22 cellular contexts compared by ENCODE assay signal in genomic region chr5:92313385-92313784, GRCh38.
"Had no signal": no experiment of that assay in that cellular context is flagged by ENCODE, and none has a peak within 500 bp of the region (broad histone marks: within the 10 kb centered on the region; RNA-seq: fewer than 3 reads in every experiment).

No MANE protein-coding gene starts in this region.

- H3K9me3 ChIP-seq: left lung, psoas muscle, stomach, upper lobe of right lung had no signal

- H3K36me3 ChIP-seq: cardiac muscle cell, left lung, stomach, upper lobe of right lung had no signal

- DNase-seq: activated CD4-positive, alpha-beta memory T cell treated with anti-CD3 and anti-CD28 coated beads for 36 hours; activated CD4-positive, alpha-beta T cell treated with anti-CD3 and anti-CD28 coated beads for 36 hours; activated naive CD4-positive, alpha-beta T cell; activated naive CD8-positive, alpha-beta T cell treated with anti-CD3 and anti-CD28 coated beads for 36 hours; activated T-cell treated with anti-CD3 and anti-CD28 coated beads for 4 hours; amniotic stem cell; dorsolateral prefrontal cortex; foreskin keratinocyte; hypothalamus; left lung; psoas muscle; right cardiac atrium; stimulated activated CD4-positive, alpha-beta T cell treated with anti-CD3 and anti-CD28 coated beads, Interleukin-15, amount 100 ng/mL, for 24 hours; stimulated activated CD4-positive, alpha-beta T cell treated with anti-CD3 and anti-CD28 coated beads, Interleukin-4, amount 100 ng/mL, for 1 hour; stomach; SW 1271; T-helper 2 cell; upper lobe of right lung had no signal

- H3K4me3 ChIP-seq: cardiac muscle cell, dorsolateral prefrontal cortex, left lung, psoas muscle, skin epidermis, stomach, upper lobe of right lung had no signal

- H3K4me1 ChIP-seq: foreskin keratinocyte, left lung, psoas muscle, upper lobe of right lung had no signal

- H3K27me3 ChIP-seq: cardiac muscle cell, dorsolateral prefrontal cortex, foreskin keratinocyte, left lung, stomach, upper lobe of right lung had no signal

- ATAC-seq: activated CD4-positive, alpha-beta T cell treated with anti-CD3 and anti-CD28 coated beads for 36 hours; foreskin keratinocyte; left lung; psoas muscle; right cardiac atrium; stimulated activated effector memory CD8-positive, alpha-beta T cell treated with anti-CD3 and anti-CD28 coated beads, Interleukin-12 subunit alpha, Interleukin-12 subunit beta, amount 100 ng/mL, for 72 hours; upper lobe of right lung had no signal

- H3K27ac ChIP-seq: cardiac muscle cell, dorsolateral prefrontal cortex, epithelial cell of prostate, foreskin keratinocyte, left lung, psoas muscle, skin epidermis, stomach, upper lobe of right lung had no signal
